23 cellular contexts compared by ENCODE assay signal in genomic region chr22:40751250-40751649, GRCh38.
"Had no signal": no experiment of that assay in that cellular context is flagged by ENCODE, and none has a peak within 500 bp of the region (broad histone marks: within the 10 kb centered on the region; RNA-seq: fewer than 3 reads in every experiment).

No MANE protein-coding gene starts in this region.

- H3K27ac ChIP-seq: coronary artery, dorsolateral prefrontal cortex, gastrocnemius medialis, hepatocyte, right lobe of liver, tibial artery, VCaP had no signal

- H3K27me3 ChIP-seq: dorsolateral prefrontal cortex, gastrocnemius medialis, hepatocyte, right lobe of liver, tibial artery had no signal

- H3K4me2 ChIP-seq: hepatocyte had no signal

- FAIRE-seq: TTC549 had no signal

- DNase-seq: activated CD4-positive, alpha-beta T cell treated with anti-CD3 and anti-CD28 coated beads for 4 hours; activated CD4-positive, alpha-beta T cell treated with anti-CD3 and anti-CD28 coated beads, Interleukin-2, amount 50 U/mL, for 4 hours; activated naive CD4-positive, alpha-beta T cell; activated T-cell treated with anti-CD3 and anti-CD28 coated beads for 4 hours; activated T-cell treated with anti-CD3 and anti-CD28 coated beads, Interleukin-2, amount 50 U/mL, for 72 hours; dorsolateral prefrontal cortex; effector memory CD4-positive, alpha-beta T cell; erythroblast; gastrocnemius medialis; islet precursor cell; left cardiac atrium; natural killer cell; right lobe of liver; stimulated activated CD4-positive, alpha-beta T cell treated with anti-CD3 and anti-CD28 coated beads, Interleukin-4, amount 100 ng/mL, for 24 hours; T-helper 9 cell; tibial artery had no signal

- H3K4me3 ChIP-seq: coronary artery, dorsolateral prefrontal cortex, gastrocnemius medialis, hepatocyte, right lobe of liver, skin epidermis, tibial artery had no signal

- H3K36me3 ChIP-seq: gastrocnemius medialis, right lobe of liver, tibial artery had no signal

- H3K4me1 ChIP-seq: gastrocnemius medialis, right lobe of liver, tibial artery had no signal

- H3K79me2 ChIP-seq: hepatocyte had no signal

- H3K9me3 ChIP-seq: gastrocnemius medialis, right lobe of liver had no signal

- ATAC-seq: activated naive CD4-positive, alpha-beta T cell treated with anti-CD3 and anti-CD28 coated beads, Interleukin-2, amount 50 U/mL, for 72 hours; activated T-cell treated with anti-CD3 and anti-CD28 coated beads, Interleukin-2, amount 50 U/mL, for 72 hours; gastrocnemius medialis; natural killer cell; right lobe of liver; stimulated activated effector memory CD8-positive, alpha-beta T cell treated with anti-CD3 and anti-CD28 coated beads, Interleukin-12 subunit alpha, Interleukin-12 subunit beta, amount 100 ng/mL, for 72 hours had no signal
